Comparison of ENCODE assay signal across 10 cellular contexts in genomic region chr18:21344860-21345259, GRCh38.
"Had no signal": no experiment of that assay in that cellular context is flagged by ENCODE, and none has a peak within 500 bp of the region (broad histone marks: within the 10 kb centered on the region; RNA-seq: fewer than 3 reads in every experiment).

No MANE protein-coding gene starts in this region.

- DNase-seq: H9, HCEC 1CT, HFFc6, KBM-7 had no signal

- H3K27me3 Mint-ChIP-seq: IgD-negative memory B cell had no signal

- H3K27ac Mint-ChIP-seq: GM23338, H9, HFFc6, IgD-negative memory B cell had no signal

- ATAC-seq: GM23338, HepG2 had no signal

- H3K9me3 Mint-ChIP-seq: HFFc6 had no signal

- H3K4me3 Mint-ChIP-seq: GM23338, H9, HFFc6, IgD-negative memory B cell had no signal

- FAIRE-seq: H1, H54, HepG2 had no signal

- H3K27ac ChIP-seq: HL-60 had no signal

- H3K36me3 Mint-ChIP-seq: IgD-negative memory B cell had no signal
